Comparison of ENCODE assay signal across 2 cellular contexts in genomic region chr21:33069645-33069993, GRCh38.
TF ChIP-seq lines count a peak whose summit lies in the region.

No MANE protein-coding gene starts in this region.

TF ChIP-seq in GM23338, 12 proteins besides CTCF, POLR2A, EP300 and RAD21:
- TF ChIP-seq ZNF114 (CRISPR knock-in tag; IDR thresholded peaks at IDR 0.05), result no peak
- no peak for TF ChIP-seq CREB1 (CRISPR knock-in tag; IDR thresholded peaks at IDR 0.05; ENCODE audit: low read depth)
- TF ChIP-seq ZNF462 (CRISPR knock-in tag; IDR thresholded peaks at IDR 0.05), result no peak
- no peak for TF ChIP-seq JUNB (IDR thresholded peaks at IDR 0.05; ENCODE audit: unreplicated experiment)
- no peak for TF ChIP-seq NANOG (IDR thresholded peaks at IDR 0.05; ENCODE audit: borderline replicate concordance)
- TF ChIP-seq STAT1 (IDR thresholded peaks at IDR 0.05; ENCODE audit: unreplicated experiment), result no peak
- TF ChIP-seq POLR2AphosphoS5 (IDR thresholded peaks at IDR 0.05; ENCODE audit: low read depth), result no peak
- TF ChIP-seq REST (IDR thresholded peaks at IDR 0.05; ENCODE audit: unreplicated experiment), result no peak
- no peak for TF ChIP-seq EZH2 (IDR thresholded peaks at IDR 0.05; ENCODE audit: low read depth, unreplicated experiment)
- TF ChIP-seq EZH2phosphoT487 (IDR thresholded peaks at IDR 0.05; ENCODE audit: unreplicated experiment), result no peak
- TF ChIP-seq ETS1 (IDR thresholded peaks at IDR 0.05), result no peak
- no peak for TF ChIP-seq ZNF331 (CRISPR knock-in tag; IDR thresholded peaks at IDR 0.05; ENCODE audit: low read depth)

TF ChIP-seq in H1, 55 proteins besides CTCF, POLR2A, EP300 and RAD21:
- no peak for TF ChIP-seq CHD2 (IDR thresholded peaks at IDR 0.05; ENCODE audit: low read length)
- TF ChIP-seq TEAD4 (IDR thresholded peaks at IDR 0.05; ENCODE audit: low read depth, low read length), result no peak
- TF ChIP-seq ASH2L (IDR thresholded peaks at IDR 0.05; ENCODE audit: low read length), result no peak
- TF ChIP-seq SAP30 (IDR thresholded peaks at IDR 0.05; ENCODE audit: insufficient read depth, insufficient replicate concordance, low read length), result no peak
- TF ChIP-seq NRF1 (IDR thresholded peaks at IDR 0.05; ENCODE audit: low read depth, low read length), result no peak
- no peak for TF ChIP-seq ATF2 (IDR thresholded peaks at IDR 0.05; ENCODE audit: low read length)
- no peak for TF ChIP-seq JUND (IDR thresholded peaks at IDR 0.05; ENCODE audit: low read length)
- no peak for TF ChIP-seq E2F6 (IDR thresholded peaks at IDR 0.05)
- TF ChIP-seq CREB1 (IDR thresholded peaks at IDR 0.05), result no peak
- no peak for TF ChIP-seq CEBPB (IDR thresholded peaks at IDR 0.05; ENCODE audit: low read depth, low read length)
- TF ChIP-seq SRF (IDR thresholded peaks at IDR 0.05; ENCODE audit: low read depth, low read length), result no peak
- TF ChIP-seq CHD7 (IDR thresholded peaks at IDR 0.05; ENCODE audit: insufficient replicate concordance, low read length), result no peak
- no peak for TF ChIP-seq KDM5A (IDR thresholded peaks at IDR 0.05; ENCODE audit: low read length)
- no peak for TF ChIP-seq ATF3 (IDR thresholded peaks at IDR 0.05; ENCODE audit: insufficient read depth, low read depth, low read length)
